ENCODE assay signal across 8 cellular contexts in genomic region chr15:44736261-44736765, GRCh38. TPM values are rescaled to one million over a fixed set of nuclear protein-coding genes. Genes with fewer than 3 reads are reported as not detected.
A peak's percentile ranks its signal among the peaks of the same experiment; 100 is the strongest.
DNase-seq lines count a peak whose midpoint lies in the region; ATAC-seq and TF ChIP-seq lines count a peak whose summit lies in the region.

TRIM69 (plus strand) TSS chr15:44736528; CDS start chr15:44736705, 177 bp downstream.

- H3K27ac ChIP-seq in fibroblast of lung (ENCODE audit: insufficient read depth, low read length) (peak within 1 kb of the TSS; percentile 44), sigmoid colon (peak within 1 kb of the TSS; percentile 24 to 57 (median 54))

- 73 to 77% methylated on average over 3 of the region's 3 CpGs for WGBS in sigmoid colon, 2 donors

- no peaks in the 10 kb centered on the region for H3F3A ChIP-seq in Loucy (ENCODE audit: low read depth)

- no peaks in the 10 kb centered on the region for H3K9me3 ChIP-seq in Loucy (ENCODE audit: insufficient read depth, low read depth, low read length)
- H3K9me3 ChIP-seq in fibroblast of lung (ENCODE audit: control insufficient read depth, insufficient read depth, low read depth, low read length), result no peaks in the 10 kb centered on the region
- H3K9me3 ChIP-seq in sigmoid colon, result no peaks in the 10 kb centered on the region

- intact Hi-C loops in sigmoid colon (cut with DNase I), result loop anchor here (10.0 kb wide), 1 partner anchor 162 kb away; no protein-coding TSS in a partner anchor

- TF ChIP-seq EP300 in sigmoid colon (IDR thresholded peaks at IDR 0.05), result no peak

- H3K4me1 ChIP-seq in Loucy (ENCODE audit: insufficient read depth, low read length, poor library complexity, severe bottlenecking) (peaks cover 8% of the 10 kb centered on the region), fibroblast of lung (ENCODE audit: control insufficient read depth, extremely low read depth, insufficient read depth, low read length) (peaks cover 7% of the 10 kb centered on the region), sigmoid colon (peaks cover 0 to 11% (median 6%) of the 10 kb centered on the region in 4 donors)

- DNase-seq in fibroblast of lung (ENCODE audit: low read depth in 2 of 2) (no peak), sigmoid colon (no peak), NCI-H1436 treated with DMSO at 0.1 percent for 48 hours (lab: John Stamatoyannopoulos, UW) (no peak), NCI-H524 (lab: John Stamatoyannopoulos, UW) (no peak), EL (no peak)

- H3K79me2 ChIP-seq in Loucy (ENCODE audit: insufficient read depth, low read length) (no peaks in the 10 kb centered on the region; the same call in 1 of the 2 replicates), fibroblast of lung (ENCODE audit: control insufficient read depth, insufficient read depth, low read length) (no peaks in the 10 kb centered on the region)

- H4K20me1 ChIP-seq in Loucy (ENCODE audit: insufficient read depth, low read length, poor library complexity, severe bottlenecking) (no peaks in the 10 kb centered on the region), fibroblast of lung (ENCODE audit: control insufficient read depth, extremely low read depth, insufficient read depth, low read length) (no peaks in the 10 kb centered on the region)

- H3K36me3 ChIP-seq in Loucy (ENCODE audit: insufficient read depth, low read length), result no peaks in the 10 kb centered on the region
- no peaks in the 10 kb centered on the region for H3K36me3 ChIP-seq in fibroblast of lung (ENCODE audit: control insufficient read depth, insufficient read depth, low read length)
- peaks cover 0 to 11% (median 0%) of the 10 kb centered on the region in 4 donors for H3K36me3 ChIP-seq in sigmoid colon

- peak within 1 kb of the TSS; percentile 27 for H3K9ac ChIP-seq in Loucy (ENCODE audit: low read depth, low read length, poor library complexity, severe bottlenecking)
- H3K9ac ChIP-seq in fibroblast of lung (ENCODE audit: insufficient read depth, low read length), result no peak within 1 kb of the TSS

- H2AFZ ChIP-seq in Loucy (ENCODE audit: low read length) (peak within 1 kb of the TSS; percentile 47; the same call in 1 of the 2 replicates), fibroblast of lung (ENCODE audit: low read length) (peak within 1 kb of the TSS; percentile 48)

- ATAC-seq in HG03565 (IDR thresholded peaks at IDR 0.05; ENCODE audit: unreplicated experiment), result no peak

- H3K4me3 ChIP-seq in Loucy (ENCODE audit: low read length, poor library complexity, severe bottlenecking), result no peak within 1 kb of the TSS
- H3K4me3 ChIP-seq in fibroblast of lung (replicated peaks in 1 of 4; ENCODE audit: control extremely low read depth in 1 of 4, insufficient read depth in 1 of 4, low read depth in 3 of 4, low read length in 4 of 4), result no peak within 1 kb of the TSS
- no peak within 1 kb of the TSS for H3K4me3 ChIP-seq in sigmoid colon

- no peak for TF ChIP-seq CTCF in Loucy (conservative IDR thresholded peaks at IDR 0.05; ENCODE audit: low read length)
- no peak for TF ChIP-seq CTCF in fibroblast of lung (conservative IDR thresholded peaks at IDR 0.05 in 1 of 2, IDR thresholded peaks at IDR 0.05 in 1 of 2; ENCODE audit: low read depth in 1 of 2, low read length in 2 of 2)
- TF ChIP-seq CTCF in sigmoid colon (IDR thresholded peaks at IDR 0.05), result no peak

- H3K9me2 ChIP-seq in Loucy (replicated peaks; ENCODE audit: low read depth, low read length), result no peaks in the 10 kb centered on the region

- TF ChIP-seq POLR2A in GM15510 (IDR thresholded peaks at IDR 0.05; ENCODE audit: borderline replicate concordance, extremely low read depth, insufficient read length), result peak; percentile 30
- no peak for TF ChIP-seq POLR2A in sigmoid colon (IDR thresholded peaks at IDR 0.05)

- no peak within 1 kb of the TSS for H3K4me2 ChIP-seq in Loucy (ENCODE audit: low read depth, low read length, poor library complexity, severe bottlenecking)
- H3K4me2 ChIP-seq in fibroblast of lung (ENCODE audit: extremely low read depth, insufficient read depth, low read length), result peak within 1 kb of the TSS; percentile 15

- H3K27me3 ChIP-seq in Loucy (ENCODE audit: insufficient read depth, low read length, poor library complexity, severe bottlenecking), result no peaks in the 10 kb centered on the region
- H3K27me3 ChIP-seq in fibroblast of lung (ENCODE audit: control insufficient read depth, insufficient read depth, low read length), result no peaks in the 10 kb centered on the region
- no peaks in the 10 kb centered on the region for H3K27me3 ChIP-seq in sigmoid colon

RNA-seq across cellular contexts. Expression of gene TRIM69, which starts in this region (rescaled TPM):
- 23.6 and 40.1 TPM in 2 replicates for total RNA-seq in fibroblast of lung
- polyA plus RNA-seq in fibroblast of lung, result 18.1 and 18.3 TPM in 2 replicates
- polyA plus RNA-seq in fibroblast of lung (2012), result 14.7 and 18.3 TPM in 2 replicates
- polyA minus RNA-seq in fibroblast of lung (ENCODE audit: low replicate concordance), result 2.9 and 5.9 TPM in 2 replicates
- total RNA-seq in sigmoid colon, result 10 to 100 TPM; 22.5 to 34.9 (median 29.5) TPM
- polyA plus RNA-seq in sigmoid colon, result 10 to 100 TPM; 12.6 to 38.6 (median 17.1) TPM
